12 cellular contexts compared by ENCODE assay signal in the genomic region with DNA sequence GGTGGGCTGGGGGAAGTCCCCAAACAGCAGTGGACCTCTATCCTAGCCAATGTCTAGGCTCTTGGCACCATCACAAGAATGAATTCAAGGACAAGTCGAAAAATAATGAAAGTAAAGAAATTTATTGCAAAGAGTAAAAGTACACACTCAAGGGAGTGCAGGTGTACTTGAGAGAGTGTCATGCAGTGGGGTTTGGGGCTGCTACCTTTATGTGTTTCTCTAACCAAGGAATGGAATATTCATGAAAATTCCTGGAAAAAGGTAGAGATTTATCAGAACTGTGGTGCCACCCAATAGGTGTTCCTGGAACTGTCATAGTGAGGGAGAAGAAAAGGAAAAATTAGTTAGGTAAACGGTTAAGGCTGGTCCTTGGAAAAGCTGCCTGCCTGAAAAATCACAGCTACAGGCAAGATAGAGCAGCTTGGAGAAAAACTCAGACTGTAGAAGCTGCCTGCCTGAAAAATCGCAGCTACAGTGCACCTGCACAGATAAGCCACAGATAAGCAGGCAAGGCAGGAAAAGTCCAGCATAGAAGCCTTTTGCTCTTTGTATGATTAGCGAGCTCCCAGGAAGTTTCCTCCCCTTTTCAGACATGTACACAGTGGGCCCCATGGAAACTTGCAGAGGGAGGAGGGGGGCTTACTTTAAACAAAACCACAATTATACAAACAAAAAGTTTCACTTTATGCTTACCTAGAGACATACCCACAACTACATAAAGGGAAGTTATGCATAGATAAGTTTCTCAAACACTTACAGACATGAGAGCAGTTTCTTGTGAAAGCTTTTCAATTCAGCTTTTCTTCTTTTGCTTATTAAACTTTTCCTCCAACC.
DNase-seq lines count a peak whose midpoint lies in the region; ATAC-seq and TF ChIP-seq lines count a peak whose summit lies in the region.
"Had no signal": no experiment of that assay in that cellular context is flagged by ENCODE, and none has a peak within 500 bp of the region (broad histone marks: within the 10 kb centered on the region; RNA-seq: fewer than 3 reads in every experiment).

No MANE protein-coding gene starts in this region.

- H3K4me3 ChIP-seq in mucosa of rectum (ENCODE audit: low read length in 2 of 2) (no peak overlapping the region), right atrium auricular region (no peak overlapping the region)
- H3K4me3 ChIP-seq: K562 had no signal

- POLR2A ChIA-PET in CD4-positive, alpha-beta T cell (lab: Charles Lee): no interaction called here

- H3K9me3 ChIP-seq in mucosa of rectum (ENCODE audit: control insufficient read depth in 2 of 2, low read length in 2 of 2): no peaks in the 10 kb centered on the region
- no peaks in the 10 kb centered on the region for H3K9me3 ChIP-seq in CD4-positive, alpha-beta T cell (ENCODE audit: control insufficient read depth, low read length)
- H3K9me3 ChIP-seq in right atrium auricular region: no peaks in the 10 kb centered on the region

- H3K4me1 ChIP-seq in mucosa of rectum (ENCODE audit: control insufficient read depth in 2 of 2, insufficient read depth in 2 of 2, low read length in 2 of 2) (peaks cover 3 to 17% of the 10 kb centered on the region in 2 donors), right atrium auricular region (no peaks in the 10 kb centered on the region)

- peak; percentile 61 for ATAC-seq in GM18517 (IDR thresholded peaks at IDR 0.05; ENCODE audit: unreplicated experiment)
- peak; percentile 87 for ATAC-seq in GM21576 (IDR thresholded peaks at IDR 0.05; ENCODE audit: unreplicated experiment)
- no peak for ATAC-seq in CD4-positive, alpha-beta T cell (ENCODE audit: poor library complexity)
- ATAC-seq: K562 had no signal

- H3K27me3 Mint-ChIP-seq in CD4-positive, alpha-beta T cell: no peaks in the 10 kb centered on the region
- H3K27me3 Mint-ChIP-seq: stimulated activated naive CD8-positive, alpha-beta T cell treated with anti-CD3 and anti-CD28 coated beads, Interleukin-15, Interleukin-2, amounts not matched to agents 100 ng/mL and 50 ng/mL, for 24 hours had no signal

- DNase-seq in KBM-7 (peak; percentile 37), right atrium auricular region (ENCODE audit: low spot score) (no peak)
- DNase-seq in CD4-positive, alpha-beta T cell: no peak
- DNase-seq in activated CD4-positive, CD25-positive, alpha-beta regulatory T cell treated with anti-CD3 and anti-CD28 coated beads, Interleukin-2, amount 50 U/mL, for 72 hours: no peak
- no peak for DNase-seq in effector CD8-positive, alpha-beta T cell (lab: John Stamatoyannopoulos, UW)
- DNase-seq: DMS79, NCI-H69 had no signal

- intact Hi-C loops in CD4-positive, alpha-beta T cell (cut with DNase I, micrococcal nuclease): no loop called here

- no peaks in the 10 kb centered on the region for H3K9me3 Mint-ChIP-seq in CD4-positive, alpha-beta T cell
- H3K9me3 Mint-ChIP-seq: stimulated activated naive CD8-positive, alpha-beta T cell treated with anti-CD3 and anti-CD28 coated beads, Interleukin-15, Interleukin-2, amounts not matched to agents 100 ng/mL and 50 ng/mL, for 24 hours had no signal

- no peak overlapping the region for H3K4me3 Mint-ChIP-seq in CD4-positive, alpha-beta T cell
- H3K4me3 Mint-ChIP-seq: stimulated activated naive CD8-positive, alpha-beta T cell treated with anti-CD3 and anti-CD28 coated beads, Interleukin-15, Interleukin-2, amounts not matched to agents 100 ng/mL and 50 ng/mL, for 24 hours had no signal

- H3K27me3 ChIP-seq in mucosa of rectum (ENCODE audit: control insufficient read depth in 2 of 2, insufficient read depth in 2 of 2, low read length in 2 of 2): no peaks in the 10 kb centered on the region
- no peaks in the 10 kb centered on the region for H3K27me3 ChIP-seq in CD4-positive, alpha-beta T cell (ENCODE audit: control insufficient read depth, insufficient read depth, low read length)
- H3K27me3 ChIP-seq in right atrium auricular region: no peaks in the 10 kb centered on the region

- peaks cover 41% of the 10 kb centered on the region for H3K36me3 Mint-ChIP-seq in CD4-positive, alpha-beta T cell (ENCODE audit: low read depth)

- peak overlapping the region; percentile 56 to 84 for H3K27ac ChIP-seq in mucosa of rectum (ENCODE audit: low read depth in 2 of 2, low read length in 2 of 2)
- no peak overlapping the region for H3K27ac ChIP-seq in CD4-positive, alpha-beta T cell (ENCODE audit: low read depth, low read length)
- no peak overlapping the region for H3K27ac ChIP-seq in right atrium auricular region

- CTCF ChIA-PET in CD4-positive, alpha-beta T cell (lab: Charles Lee): no interaction called here

- in situ Hi-C loops in KBM-7 (cut with MboI; ENCODE audit: low pct_unique_long_range_greater_than_20kb, low sequenced_read_pairs): no loop called here

- H3K36me3 ChIP-seq in mucosa of rectum (ENCODE audit: control insufficient read depth in 2 of 2, insufficient read depth in 2 of 2, low read length in 2 of 2) (peaks cover 8 to 11% of the 10 kb centered on the region in 2 donors), right atrium auricular region (no peaks in the 10 kb centered on the region)

- no peak overlapping the region for H3K27ac Mint-ChIP-seq in CD4-positive, alpha-beta T cell
- H3K27ac Mint-ChIP-seq: stimulated activated naive CD8-positive, alpha-beta T cell treated with anti-CD3 and anti-CD28 coated beads, Interleukin-15, Interleukin-2, amounts not matched to agents 100 ng/mL and 50 ng/mL, for 24 hours had no signal

- no peak for TF ChIP-seq CTCF in CD4-positive, alpha-beta T cell (IDR thresholded peaks at IDR 0.05)
- no peak for TF ChIP-seq CTCF in right atrium auricular region (IDR thresholded peaks at IDR 0.05)

- no peak overlapping the region for H3K9ac ChIP-seq in mucosa of rectum (ENCODE audit: low read depth in 1 of 2, low read length in 2 of 2)

- peaks cover 8% of the 10 kb centered on the region for H3K4me1 Mint-ChIP-seq in CD4-positive, alpha-beta T cell (ENCODE audit: low read depth)

Comparison
In these comparisons a context has a peak if more than half of its experiments do, and no peak if none do; other contexts are left out.
1. H3K27ac ChIP-seq: peak in mucosa of rectum (2 of 2); none in CD4-positive, alpha-beta T cell (single experiment) and right atrium auricular region (0 of 2).